25 cellular contexts compared by ENCODE assay signal in the genomic region with DNA sequence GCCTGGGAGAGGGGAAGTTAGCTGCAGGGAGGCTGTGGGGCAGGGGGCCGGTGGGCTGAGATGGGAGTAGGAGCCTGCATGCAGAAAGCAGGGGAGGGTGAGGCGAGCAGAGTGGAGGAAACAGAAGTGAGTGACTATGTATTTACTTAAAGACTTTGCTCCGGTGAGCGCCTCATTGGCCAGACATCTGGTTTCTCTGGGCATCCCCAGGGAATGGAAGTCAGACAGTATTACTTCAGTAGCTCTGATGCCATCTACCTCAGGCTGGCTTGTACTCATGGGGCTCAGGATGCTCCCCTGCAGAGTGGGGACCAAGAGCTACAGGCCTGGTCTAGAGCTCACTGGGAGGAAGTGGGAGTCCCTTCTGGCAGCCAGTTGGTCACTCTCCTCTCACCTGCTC.
DNase-seq lines count a peak whose midpoint lies in the region; ATAC-seq and TF ChIP-seq lines count a peak whose summit lies in the region.
"Had no signal": no experiment of that assay in that cellular context is flagged by ENCODE, and none has a peak within 500 bp of the region (broad histone marks: within the 10 kb centered on the region; RNA-seq: fewer than 3 reads in every experiment).

No MANE protein-coding gene starts in this region.

- H3K36me3 Mint-ChIP-seq in T-helper 17 cell (ENCODE audit: low read depth) (peaks cover 6% of the 10 kb centered on the region), immature natural killer cell (no peaks in the 10 kb centered on the region)
- H3K36me3 Mint-ChIP-seq: activated CD4-positive, alpha-beta memory T cell treated with anti-CD3 and anti-CD28 coated beads for 36 hours had no signal

- H3K9me3 ChIP-seq in T-helper 17 cell (ENCODE audit: control insufficient read depth, low read length, poor library complexity, severe bottlenecking), result no peaks in the 10 kb centered on the region
- H3K9me3 ChIP-seq: breast epithelium, left ventricle myocardium inferior, neutrophil, psoas muscle, suprapubic skin, upper lobe of right lung had no signal

- peak overlapping the region; percentile 19 for H3K4me3 Mint-ChIP-seq in T-helper 17 cell
- H3K4me3 Mint-ChIP-seq in immature natural killer cell, result no peak overlapping the region
- H3K4me3 Mint-ChIP-seq: activated CD4-positive, alpha-beta memory T cell treated with anti-CD3 and anti-CD28 coated beads for 36 hours; activated T-helper 1 cell treated with anti-CD3 and anti-CD28 coated beads, Interleukin-12 subunit alpha, Interleukin-12 subunit beta, Interleukin-2, Interleukin-4 antibody, amounts not matched to agents 30 ng/mL and 10 ng/mL and 1 ng/mL, durations not matched to agents 14 hours and 24 hours and 36 hours had no signal

- no peak overlapping the region for H3K27ac Mint-ChIP-seq in T-helper 17 cell
- no peak overlapping the region for H3K27ac Mint-ChIP-seq in immature natural killer cell
- H3K27ac Mint-ChIP-seq: activated CD4-positive, alpha-beta memory T cell treated with anti-CD3 and anti-CD28 coated beads for 36 hours; activated T-helper 1 cell treated with anti-CD3 and anti-CD28 coated beads, Interleukin-12 subunit alpha, Interleukin-12 subunit beta, Interleukin-2, Interleukin-4 antibody, amounts not matched to agents 30 ng/mL and 10 ng/mL and 1 ng/mL, durations not matched to agents 14 hours and 24 hours and 36 hours had no signal

- H3K4me1 Mint-ChIP-seq in T-helper 17 cell (peaks cover 8% of the 10 kb centered on the region), immature natural killer cell (no peaks in the 10 kb centered on the region)

- peak; percentile 17 for DNase-seq in Right ventricle myocardium superior
- DNase-seq in cardiac septum (ENCODE audit: low spot score), result no peak
- DNase-seq in NB4 (ENCODE audit: low read depth), result peak; percentile 50
- no peak for DNase-seq in T-helper 17 cell
- DNase-seq in left lobe of liver (ENCODE audit: low spot score), result no peak
- DNase-seq in immature natural killer cell, result no peak
- DNase-seq in UCSD-AML1 (lab: John Stamatoyannopoulos, UW; ENCODE audit: unreplicated experiment), result no peak
- no peak for DNase-seq in activated CD4-positive, alpha-beta T cell treated with anti-CD3 and anti-CD28 coated beads for 1 hour
- DNase-seq: activated CD4-positive, alpha-beta memory T cell treated with anti-CD3 and anti-CD28 coated beads for 36 hours; activated CD8-positive, alpha-beta memory T cell treated with anti-CD3 and anti-CD28 coated beads, Interleukin-2, amount 50 U/mL, for 4 hours; activated naive CD4-positive, alpha-beta T cell treated with anti-CD3 and anti-CD28 coated beads, Interleukin-2, amount 50 U/mL, for 16 hours; Calu3; IMR-90; left ventricle myocardium inferior; psoas muscle; stimulated activated CD4-positive, alpha-beta T cell treated with anti-CD3 and anti-CD28 coated beads, Interleukin-4, amount 100 ng/mL, for 4 hours; stimulated activated naive CD4-positive, alpha-beta T cell; T-helper 9 cell; upper lobe of right lung had no signal

- H3K27me3 Mint-ChIP-seq in T-helper 17 cell (peaks cover 85% of the 10 kb centered on the region), immature natural killer cell (ENCODE audit: low read depth in 3 of 3) (peaks cover 11 to 17% (median 13%) of the 10 kb centered on the region in 3 donors)

- no peak overlapping the region for H3K4me3 ChIP-seq in NB4 (ENCODE audit: low read depth, low read length)
- H3K4me3 ChIP-seq: breast epithelium, left ventricle myocardium inferior, psoas muscle, suprapubic skin, upper lobe of right lung had no signal

- ATAC-seq in Right ventricle myocardium superior (ENCODE audit: poor library complexity), result no peak
- no peak for ATAC-seq in T-helper 17 cell
- ATAC-seq in left lobe of liver, result no peak
- ATAC-seq: activated CD4-positive, CD25-positive, alpha-beta regulatory T cell treated with anti-CD3 and anti-CD28 coated beads, Interleukin-2, amount 50 U/mL, for 24 hours; psoas muscle; Right ventricle myocardium inferior; upper lobe of right lung had no signal

- peaks cover 0 to 2% (median 0%) of the 10 kb centered on the region in 6 donors for H3K9me3 Mint-ChIP-seq in immature natural killer cell
- H3K9me3 Mint-ChIP-seq: activated CD4-positive, alpha-beta memory T cell treated with anti-CD3 and anti-CD28 coated beads for 36 hours; activated T-helper 1 cell treated with anti-CD3 and anti-CD28 coated beads, Interleukin-12 subunit alpha, Interleukin-12 subunit beta, Interleukin-2, Interleukin-4 antibody, amounts not matched to agents 30 ng/mL and 10 ng/mL and 1 ng/mL, durations not matched to agents 14 hours and 24 hours and 36 hours had no signal

- TF ChIP-seq CTCF in NB4 (IDR thresholded peaks at IDR 0.05; ENCODE audit: low read depth, low read length), result no peak

- TF ChIP-seq POLR2A in NB4 (IDR thresholded peaks at IDR 0.05; ENCODE audit: extremely low read depth, insufficient read length), result no peak

- intact Hi-C loops in Right ventricle myocardium superior (cut with DNase I), result no loop called here
- intact Hi-C loops in cardiac septum (cut with DNase I), result no loop called here

Comparison
In these comparisons a context has a peak if more than half of its experiments do, and no peak if none do; other contexts are left out.
1. DNase-seq: peak in Right ventricle myocardium superior (single experiment) and NB4 (single experiment); none in cardiac septum (single experiment), T-helper 17 cell (0 of 3), left lobe of liver (single experiment), immature natural killer cell (0 of 3), UCSD-AML1 (single experiment) and activated CD4-positive, alpha-beta T cell treated with anti-CD3 and anti-CD28 coated beads for 1 hour (single experiment).